ENCODE assay signal across 22 cellular contexts in the genomic region with DNA sequence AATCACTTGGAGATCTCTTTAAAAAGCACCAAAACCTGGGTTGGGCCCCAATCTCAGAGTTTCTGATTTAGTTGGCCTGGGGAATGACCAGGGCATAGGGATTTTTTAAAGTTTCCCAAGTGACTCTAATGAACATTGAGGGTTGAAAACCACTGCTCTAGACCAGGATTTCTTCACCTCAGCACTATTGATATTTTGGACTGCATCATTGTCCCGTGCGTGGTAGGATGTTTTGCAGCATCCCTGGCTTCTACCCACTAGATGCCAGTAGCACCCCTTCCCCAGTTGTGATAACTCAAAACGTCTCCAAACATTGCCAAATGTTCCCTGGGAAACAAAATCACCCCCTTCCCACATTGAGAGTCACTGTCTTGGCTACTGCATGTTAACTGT.
DNase-seq lines count a peak whose midpoint lies in the region; ATAC-seq and TF ChIP-seq lines count a peak whose summit lies in the region.
"Had no signal": no experiment of that assay in that cellular context is flagged by ENCODE, and none has a peak within 500 bp of the region (broad histone marks: within the 10 kb centered on the region; RNA-seq: fewer than 3 reads in every experiment).

No MANE protein-coding gene starts in this region.

- peaks cover under 1% of the 10 kb centered on the region; the same call in 1 of the 2 replicates for H3K9me3 ChIP-seq in OCI-LY1 (ENCODE audit: low read length)
- no peaks in the 10 kb centered on the region for H3K9me3 ChIP-seq in vagina
- H3K9me3 ChIP-seq in PC-9 (ENCODE audit: insufficient read depth, low read depth) = no peaks in the 10 kb centered on the region
- no peaks in the 10 kb centered on the region for H3K9me3 ChIP-seq in upper lobe of left lung
- H3K9me3 ChIP-seq: body of pancreas had no signal

- TF ChIP-seq POLR2A in vagina (IDR thresholded peaks at IDR 0.05) = no peak
- no peak for TF ChIP-seq POLR2A in upper lobe of left lung (IDR thresholded peaks at IDR 0.05)

- intact Hi-C loops in vagina (cut with DNase I) = no loop called here
- intact Hi-C loops in PC-9 (cut with micrococcal nuclease; ENCODE audit: unreplicated experiment) = no loop called here

- no peak overlapping the region for H3K9ac ChIP-seq in OCI-LY1 (ENCODE audit: low read length)

- POLR2A ChIA-PET in PC-9 (lab: Charles Lee; ENCODE audit: unreplicated experiment) = no interaction called here

- no peaks in the 10 kb centered on the region for H3K9me2 ChIP-seq in OCI-LY1 (ENCODE audit: low read depth, low read length)
- no peaks in the 10 kb centered on the region; the same call in 1 of the 2 replicates for H3K9me2 ChIP-seq in PC-9 (ENCODE audit: insufficient read depth)

- H4K20me1 ChIP-seq in OCI-LY1 (ENCODE audit: insufficient read depth, low read length) (no peaks in the 10 kb centered on the region), PC-9 (ENCODE audit: insufficient read depth) (no peaks in the 10 kb centered on the region)

- H3K4me1 ChIP-seq in OCI-LY1 (ENCODE audit: insufficient read depth, low read length, severe bottlenecking) (peaks cover 45% of the 10 kb centered on the region), vagina (no peaks in the 10 kb centered on the region), PC-9 (replicated peaks; ENCODE audit: insufficient read depth) (no peaks in the 10 kb centered on the region), upper lobe of left lung (no peaks in the 10 kb centered on the region)
- H3K4me1 ChIP-seq: tibial artery had no signal

- TF ChIP-seq CTCF in GM06990 (IDR thresholded peaks at IDR 0.05; ENCODE audit: insufficient read depth, low read length, poor library complexity, severe bottlenecking) = peak; percentile 22
- TF ChIP-seq CTCF in OCI-LY1 (IDR thresholded peaks at IDR 0.05; ENCODE audit: low read length) = no peak
- no peak for TF ChIP-seq CTCF in vagina (IDR thresholded peaks at IDR 0.05)
- TF ChIP-seq CTCF in PC-9 (conservative IDR thresholded peaks at IDR 0.05) = no peak
- no peak for TF ChIP-seq CTCF in upper lobe of left lung (IDR thresholded peaks at IDR 0.05)

- no peak overlapping the region for H2AFZ ChIP-seq in OCI-LY1 (ENCODE audit: low read length)
- no peak overlapping the region for H2AFZ ChIP-seq in PC-9

- CTCF ChIA-PET in PC-9 (lab: Charles Lee) = no interaction called here

- no peak for TF ChIP-seq EP300 in upper lobe of left lung (IDR thresholded peaks at IDR 0.05)

- H3F3A ChIP-seq in OCI-LY1 (ENCODE audit: insufficient read depth, low read length) (no peaks in the 10 kb centered on the region), PC-9 (ENCODE audit: insufficient read depth, low read depth) (no peaks in the 10 kb centered on the region)

- ATAC-seq in GM18502 (IDR thresholded peaks at IDR 0.05; ENCODE audit: poor library complexity, unreplicated experiment) (peak; percentile 18), HG02852 (IDR thresholded peaks at IDR 0.05; ENCODE audit: unreplicated experiment) (peak; percentile 20), HG02938 (IDR thresholded peaks at IDR 0.05; ENCODE audit: unreplicated experiment) (no peak), upper lobe of left lung (ENCODE audit: low FRiP score in 2 of 2) (no peak)
- ATAC-seq: body of pancreas had no signal

- H3K27me3 ChIP-seq in GM06990 (replicated peaks; ENCODE audit: control insufficient read depth, insufficient read depth, low read length) (no peaks in the 10 kb centered on the region), OCI-LY1 (ENCODE audit: insufficient read depth, low read length) (no peaks in the 10 kb centered on the region), vagina (no peaks in the 10 kb centered on the region), PC-9 (ENCODE audit: insufficient read depth, low read depth) (no peaks in the 10 kb centered on the region), upper lobe of left lung (no peaks in the 10 kb centered on the region)
- H3K27me3 ChIP-seq: body of pancreas, tibial artery had no signal

- no peak overlapping the region for H3K4me3 ChIP-seq in GM06990 (replicated peaks; ENCODE audit: low read depth, low read length)
- H3K4me3 ChIP-seq in OCI-LY1 (ENCODE audit: low read depth, low read length, poor library complexity, severe bottlenecking) = no peak overlapping the region
- no peak overlapping the region for H3K4me3 ChIP-seq in vagina
- H3K4me3 ChIP-seq in PC-9 = no peak overlapping the region
- no peak overlapping the region for H3K4me3 ChIP-seq in upper lobe of left lung
- H3K4me3 ChIP-seq: body of pancreas, tibial artery had no signal

- H3K27ac ChIP-seq in OCI-LY1 (ENCODE audit: low read depth, low read length, poor library complexity, severe bottlenecking) (peak overlapping the region; percentile 86), vagina (no peak overlapping the region), PC-9 (no peak overlapping the region), upper lobe of left lung (no peak overlapping the region)
- H3K27ac ChIP-seq: body of pancreas, tibial artery had no signal

- BruUV-seq in PC-9 (replicated peaks; lab: Mats Ljungman, UMichigan) = no TSS peak

- WGBS in upper lobe of left lung, 2 donors = 68 to 80% methylated on average over 3 of the region's 3 CpGs

- H3K36me3 ChIP-seq in GM06990 (ENCODE audit: control insufficient read depth, insufficient read depth, low read length) (no peaks in the 10 kb centered on the region), OCI-LY1 (ENCODE audit: insufficient read depth, low read length) (no peaks in the 10 kb centered on the region; the same call in 1 of the 2 replicates), vagina (no peaks in the 10 kb centered on the region), PC-9 (ENCODE audit: low read depth) (no peaks in the 10 kb centered on the region), upper lobe of left lung (no peaks in the 10 kb centered on the region)
- H3K36me3 ChIP-seq: tibial artery had no signal

- H3K4me2 ChIP-seq in OCI-LY1 (ENCODE audit: low read length) (no peak overlapping the region), PC-9 (no peak overlapping the region)

- DNase-seq in GM06990 (ENCODE audit: extremely low read depth, insufficient read length) (no peak), vagina (ENCODE audit: extremely low spot score in 2 of 2) (no peak), PC-9 (no peak), upper lobe of left lung (no peak)
- DNase-seq: activated CD4-positive, alpha-beta T cell treated with anti-CD3 and anti-CD28 coated beads, Interleukin-2, amount 50 U/mL, for 1 hour; activated CD8-positive, alpha-beta memory T cell treated with anti-CD3 and anti-CD28 coated beads, Interleukin-2, amount 50 U/mL, for 4 hours; body of pancreas; CD4-positive, CD25-positive, alpha-beta regulatory T cell; DMS153; endodermal cell; NCI-H146; NCI-H748 treated with DMSO at 0.1 percent for 48 hours; nephron progenitor cell; posterior cingulate gyrus; SHP77; stimulated activated naive CD4-positive, alpha-beta T cell; T-cell; tibial artery had no signal

- H3K79me2 ChIP-seq in OCI-LY1 (ENCODE audit: insufficient read depth, low read length) (no peaks in the 10 kb centered on the region), PC-9 (ENCODE audit: low read depth) (no peaks in the 10 kb centered on the region)

Comparison
In these comparisons a context has a peak if more than half of its experiments do, and no peak if none do; other contexts are left out.
1. ATAC-seq: peak in GM18502 (single experiment) and HG02852 (single experiment); none in HG02938 (single experiment) and upper lobe of left lung (0 of 2).